11 cellular contexts compared by ENCODE assay signal in the genomic region with DNA sequence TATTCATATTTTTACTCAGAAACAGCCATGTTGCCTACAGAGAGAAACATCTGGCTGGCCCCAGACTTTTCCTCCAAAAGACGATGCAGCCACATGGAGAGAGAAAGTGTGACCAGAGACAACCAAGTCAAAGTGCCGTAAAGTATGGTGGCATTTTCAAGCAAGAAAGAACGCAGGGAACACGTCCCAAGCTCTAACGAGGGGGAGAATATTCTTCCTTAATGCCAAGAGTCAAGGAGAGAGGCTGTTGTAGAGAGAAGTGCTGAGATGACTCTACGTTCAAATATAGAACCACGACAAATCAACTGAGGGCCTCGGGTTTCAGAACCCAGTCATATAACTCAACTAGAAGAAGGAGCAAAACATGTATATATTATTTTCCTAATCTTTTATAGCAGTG. TPM values are rescaled to one million over a fixed set of nuclear protein-coding genes. Genes with fewer than 3 reads are reported as not detected.
DNase-seq lines count a peak whose midpoint lies in the region; ATAC-seq, FAIRE-seq and TF ChIP-seq lines count a peak whose summit lies in the region.
"Had no signal": no experiment of that assay in that cellular context is flagged by ENCODE, and none has a peak within 500 bp of the region (broad histone marks: within the 10 kb centered on the region; RNA-seq: fewer than 3 reads in every experiment).

No MANE protein-coding gene starts in this region.

- RAD21 ChIA-PET in GM12878 (lab: Charles Lee; ENCODE audit: unreplicated experiment) = interaction anchor here (0.9 to 17.1 kb wide), 5 partner anchors 23 to 141 kb away, joined by 4 to 418 read pairs (median 7); no protein-coding TSS in a partner anchor

- H4K8ac ChIP-seq in mesenchymal stem cell (ENCODE audit: low read length) = no peak overlapping the region

- TF ChIP-seq RAD21 in GM12878 (IDR thresholded peaks at IDR 0.05; ENCODE audit: insufficient read depth, low read depth, low read length) = no peak

- peaks cover 68% of the 10 kb centered on the region for H4K20me1 ChIP-seq in OCI-LY3 (ENCODE audit: insufficient read depth, low read length)
- no peaks in the 10 kb centered on the region for H4K20me1 ChIP-seq in GM12878 (ENCODE audit: control insufficient read depth, insufficient read depth)

- peak; percentile 43 for ATAC-seq in GM12878
- no peak for ATAC-seq in HG03571 (IDR thresholded peaks at IDR 0.05; ENCODE audit: unreplicated experiment)

- H3K9me3 ChIP-seq in OCI-LY3 (ENCODE audit: insufficient read depth, low read length) (no peaks in the 10 kb centered on the region), GM12878 (replicated peaks; ENCODE audit: control insufficient read depth, insufficient read depth, low read length) (peaks cover 7% of the 10 kb centered on the region; the same call in 2 of the 3 replicates), spleen (no peaks in the 10 kb centered on the region), mesenchymal stem cell (ENCODE audit: control insufficient read depth, low read length) (no peaks in the 10 kb centered on the region)
- H3K9me3 ChIP-seq: prostate gland had no signal

- H3K9ac ChIP-seq in OCI-LY3 (ENCODE audit: low read length) (peak overlapping the region; percentile 57), GM12878 (ENCODE audit: control insufficient read depth, insufficient read depth, low read length) (peak overlapping the region; percentile 80), mesenchymal stem cell (ENCODE audit: low read length) (no peak overlapping the region)

- H3K27me3 ChIP-seq in OCI-LY3 (ENCODE audit: low read depth, low read length) (no peaks in the 10 kb centered on the region), GM12878 (replicated peaks in 1 of 2; ENCODE audit: control insufficient read depth in 2 of 2, insufficient read depth in 2 of 2, low read length in 1 of 2) (no peaks in the 10 kb centered on the region), spleen (replicated peaks in 1 of 7) (no peaks in the 10 kb centered on the region), mesenchymal stem cell (ENCODE audit: control insufficient read depth in 1 of 2, insufficient read depth in 1 of 2, low read length in 2 of 2) (no peaks in the 10 kb centered on the region)

- no peak overlapping the region for H2BK15ac ChIP-seq in mesenchymal stem cell (ENCODE audit: low read depth, poor library complexity, severe bottlenecking)

- peaks cover 45% of the 10 kb centered on the region for H3K36me3 ChIP-seq in OCI-LY3 (replicated peaks; ENCODE audit: low read depth, low read length)
- H3K36me3 ChIP-seq in GM12878 (ENCODE audit: control insufficient read depth in 2 of 2, insufficient read depth in 2 of 2, low read length in 1 of 2) = peaks cover 11 to 16% of the 10 kb centered on the region in 2 experiments
- H3K36me3 ChIP-seq in spleen = peaks cover 0 to 30% (median 0%) of the 10 kb centered on the region in 6 donors
- H3K36me3 ChIP-seq in mesenchymal stem cell (ENCODE audit: control insufficient read depth in 1 of 2, insufficient read depth in 2 of 2, low read depth in 1 of 2, low read length in 2 of 2) = no peaks in the 10 kb centered on the region
- H3K36me3 ChIP-seq: prostate gland had no signal

- in situ Hi-C loops in GM13976 (cut with MboI; ENCODE audit: low sequenced_read_pairs, unreplicated experiment) (no loop called here), GM12878 (cut with MboI) (no loop called here)

- no peak for TF ChIP-seq EP300 in GM12878 (IDR thresholded peaks at IDR 0.05; ENCODE audit: borderline replicate concordance in 1 of 2, control insufficient read depth in 1 of 2, low read depth in 2 of 2, low read length in 2 of 2)

- FAIRE-seq in GM12878 (lab: Jason Lieb, UNC) = no peak
- FAIRE-seq: HTR-8/SVneo had no signal

- intact Hi-C loops in GM12878 (cut with micrococcal nuclease; ENCODE audit: unreplicated experiment) (no loop called here), spleen (cut with DNase I; ENCODE audit: low total_unique reads) (loop anchor here (10.0 kb wide), 1 partner anchor 48 kb away; no protein-coding TSS in a partner anchor)

- TF ChIP-seq CTCF in GM13976 (IDR thresholded peaks at IDR 0.05; ENCODE audit: borderline replicate concordance, control extremely low read depth, extremely low read depth, insufficient read depth, missing control alignments) = no peak
- TF ChIP-seq CTCF in OCI-LY3 (IDR thresholded peaks at IDR 0.05; ENCODE audit: low read depth, low read length) = no peak
- no peak for TF ChIP-seq CTCF in GM12878 (IDR thresholded peaks at IDR 0.05 in 2 of 3, conservative IDR thresholded peaks at IDR 0.05 in 1 of 3; ENCODE audit: control insufficient read depth in 2 of 3, extremely low read depth in 1 of 3, insufficient read depth in 1 of 3, low read depth in 3 of 3, low read length in 3 of 3)
- TF ChIP-seq CTCF in spleen (IDR thresholded peaks at IDR 0.05 in 8 of 11, conservative IDR thresholded peaks at IDR 0.05 in 3 of 11) = no peak

- no peak overlapping the region for H2BK120ac ChIP-seq in mesenchymal stem cell (ENCODE audit: low read depth, low read length)

- no peak overlapping the region for H3K14ac ChIP-seq in mesenchymal stem cell (ENCODE audit: low read length in 2 of 2)

- no TSS peak for BruUV-seq in GM12878 (replicated peaks; lab: Mats Ljungman, UMichigan)

- H3K4me3 ChIP-seq in OCI-LY3 (ENCODE audit: low read length) (peak overlapping the region; percentile 50), GM12878 (peak overlapping the region; percentile 28), spleen (no peak overlapping the region), mesenchymal stem cell (ENCODE audit: insufficient read depth in 1 of 2, low read depth in 1 of 2, low read length in 2 of 2) (no peak overlapping the region)
- H3K4me3 ChIP-seq: prostate gland had no signal

- TF ChIP-seq POLR2A in GM12878 (IDR thresholded peaks at IDR 0.05; ENCODE audit: low read depth, low read length) = peak; percentile 56; the same call in 1 of the 2 replicates
- no peak for TF ChIP-seq POLR2A in spleen (IDR thresholded peaks at IDR 0.05)

- H3K18ac ChIP-seq in mesenchymal stem cell (ENCODE audit: low read depth in 1 of 2, low read length in 2 of 2) = no peak overlapping the region

- H2BK5ac ChIP-seq in mesenchymal stem cell (ENCODE audit: low read depth, low read length, poor library complexity, severe bottlenecking) = no peak overlapping the region

- H3K4me2 ChIP-seq in OCI-LY3 (ENCODE audit: low read length) (peak overlapping the region; percentile 86), GM12878 (ENCODE audit: control insufficient read depth, insufficient read depth) (peak overlapping the region; percentile 90), mesenchymal stem cell (ENCODE audit: low read length, poor library complexity, severe bottlenecking) (no peak overlapping the region)

- SMC1A ChIA-PET in GM12878 (lab: Charles Lee; ENCODE audit: uncharacterized antibody, unreplicated experiment) = interaction anchor here (1.1 to 23.6 kb wide), 10 partner anchors 13 to 102 kb away, joined by 3 to 763 read pairs (median 9); no protein-coding TSS in a partner anchor

- H4K91ac ChIP-seq in mesenchymal stem cell (ENCODE audit: low read length) = no peak overlapping the region

- peaks cover 72% of the 10 kb centered on the region for H3K4me1 ChIP-seq in OCI-LY3 (ENCODE audit: low read length)
- peaks cover 57% of the 10 kb centered on the region for H3K4me1 ChIP-seq in GM12878 (ENCODE audit: control insufficient read depth, insufficient read depth, low read length)
- H3K4me1 ChIP-seq in spleen = peaks cover 42 to 100% (median 68%) of the 10 kb centered on the region in 6 donors
- peaks cover 7% of the 10 kb centered on the region for H3K4me1 ChIP-seq in mesenchymal stem cell (ENCODE audit: control insufficient read depth, insufficient read depth, low read depth, low read length)
- H3K4me1 ChIP-seq: prostate gland had no signal

- CTCF ChIA-PET in GM12878 (lab: Yijun Ruan, JAX) = interaction anchor here (1.0 kb wide), 1 partner anchor 8 kb away, joined by 3 read pairs; no protein-coding TSS in a partner anchor

- 1% methylated on average over 8 of the region's 8 CpGs for WGBS in GM12878 (ENCODE audit: insufficient coverage, insufficient replicate concordance, low lambda C conversion rate, missing lambda C conversion rate)
- 55 to 63% (median 60%) methylated on average over 8 of the region's 8 CpGs for WGBS in spleen, 5 donors
- WGBS in mesenchymal stem cell = 78% methylated on average over 5 of the region's 8 CpGs

- H2BK12ac ChIP-seq in mesenchymal stem cell (ENCODE audit: low read length in 2 of 2) = no peak overlapping the region

- DNase-seq in GM13976 (ENCODE audit: low spot score) (peak; percentile 56), GM12878 (ENCODE audit: low read depth, low spot score) (no peak), spleen (no peak), GF-D8 (lab: John Stamatoyannopoulos, UW) (no peak), mesenchymal stem cell (no peak)
- DNase-seq: dermis blood vessel endothelial cell; NK-92 treated with Interleukin-12 subunit alpha and Interleukin-12 subunit beta, amount 100 ng/mL, for 24 hours had no signal

- no peak overlapping the region for H3K4ac ChIP-seq in mesenchymal stem cell (ENCODE audit: low read depth in 1 of 2, low read length in 2 of 2)

- H3K23ac ChIP-seq in mesenchymal stem cell (ENCODE audit: low read length in 2 of 2) = no peak overlapping the region

- H2AK5ac ChIP-seq in mesenchymal stem cell (ENCODE audit: low read length, severe bottlenecking) = no peak overlapping the region

- H2AFZ ChIP-seq in OCI-LY3 (ENCODE audit: low read depth, low read length) (no peak overlapping the region), GM12878 (ENCODE audit: control insufficient read depth, low read depth, low read length) (no peak overlapping the region), mesenchymal stem cell (ENCODE audit: low read depth, low read length) (no peak overlapping the region)

- H3K79me1 ChIP-seq in mesenchymal stem cell (replicated peaks; ENCODE audit: low read length, poor library complexity, severe bottlenecking) = peaks cover 4% of the 10 kb centered on the region

- H3K27ac ChIP-seq in OCI-LY3 (ENCODE audit: low read length) = peak overlapping the region; percentile 94
- peak overlapping the region; percentile 100 for H3K27ac ChIP-seq in GM12878 (ENCODE audit: control insufficient read depth, insufficient read depth)
- H3K27ac ChIP-seq in spleen = peak overlapping the region in 6 of 8 donors; percentile 1 to 91 (median 86)
- no peak overlapping the region for H3K27ac ChIP-seq in mesenchymal stem cell (ENCODE audit: low read length, poor library complexity, severe bottlenecking)
- H3K27ac ChIP-seq: prostate gland had no signal

- POLR2A ChIA-PET in GM12878 (lab: Charles Lee) = interaction anchor here (0.8 to 12.8 kb wide), 9 partner anchors 9 to 57 kb away, joined by 3 to 247 read pairs (median 4); a partner anchor contains a TSS

- H3K79me2 ChIP-seq in OCI-LY3 (ENCODE audit: low read length) (peaks cover 100% of the 10 kb centered on the region), GM12878 (ENCODE audit: control insufficient read depth, insufficient read depth, low read length) (peaks cover 97% of the 10 kb centered on the region)

RNA-seq across cellular contexts. Expression of a gene that starts 55.9 kb away (rescaled TPM):
- total RNA-seq in GM12878 (2013; cell fraction: nucleolus; rRNA removed) = 1,139 and 1,239 TPM in 2 replicates
- total RNA-seq in GM12878 (2014; rRNA removed) (167 and 204 TPM in 2 replicates), GM12878 (2014; rRNA removed; fragmentation: Illumina TruSeq; extraction: Trizol) (277 and 283 TPM in 2 replicates), GM12878 (2021) (353 and 356 TPM in 2 replicates), spleen (100 to 1,000 TPM; 132 to 156 (median 148) TPM)
- 193 TPM for polyA plus RNA-seq in GM12878 (2011; ENCODE audit: low read depth)
- polyA plus RNA-seq in GM12878 (2011; rRNA removed) (188 and 268 TPM in 2 replicates), GM12878 (2014; fragmentation: Illumina TruSeq; extraction: Trizol) (258 and 290 TPM in 2 replicates), GM12878 (2014; fragmentation: Nextera tagmentation; extraction: Ambion mirVana) (10 to 100 TPM; 64.5 to 80.5 TPM), GM12878 (2014; rRNA removed) (180 and 208 TPM in 2 replicates), GM12878 (2016; fragmentation: Nextera tagmentation; extraction: Ambion mirVana) (100 to 1,000 TPM; 165 to 170 TPM), spleen (10 to 100 TPM; 40.6 to 55.6 (median 54.9) TPM)
- polyA plus RNA-seq in GM12878 (2011; cell fraction: cytosol; rRNA removed) = 82.5 and 118 TPM in 2 replicates
- polyA plus RNA-seq in GM12878 (2011; cell fraction: nucleus; rRNA removed) = 111 and 142 TPM in 2 replicates
- 288 and 297 TPM in 2 replicates for polyA plus RNA-seq in GM12878 (2012)
- polyA minus RNA-seq in GM12878 (2011; rRNA and poly(A)+ RNA removed) = 163 and 327 TPM in 2 replicates
- 124 and 136 TPM in 2 replicates for polyA minus RNA-seq in GM12878 (2011; cell fraction: cytosol; rRNA and poly(A)+ RNA removed)
- polyA minus RNA-seq in GM12878 (2011; cell fraction: nucleus; rRNA and poly(A)+ RNA removed) = 73.0 and 135 TPM in 2 replicates
- 47.4 TPM for polyA plus RNA-seq in mesenchymal stem cell (2013, experiment 1 of 2)
- 45.8 TPM for polyA plus RNA-seq in mesenchymal stem cell (2013, experiment 2 of 2)

Comparison
In these comparisons a context has a peak if more than half of its experiments do, and no peak if none do; other contexts are left out.
1. H3K4me3 ChIP-seq: peak in OCI-LY3 (single experiment) and GM12878 (single experiment); none in spleen (0 of 8) and mesenchymal stem cell (0 of 2).